21 cellular contexts compared by ENCODE assay signal in the genomic region with DNA sequence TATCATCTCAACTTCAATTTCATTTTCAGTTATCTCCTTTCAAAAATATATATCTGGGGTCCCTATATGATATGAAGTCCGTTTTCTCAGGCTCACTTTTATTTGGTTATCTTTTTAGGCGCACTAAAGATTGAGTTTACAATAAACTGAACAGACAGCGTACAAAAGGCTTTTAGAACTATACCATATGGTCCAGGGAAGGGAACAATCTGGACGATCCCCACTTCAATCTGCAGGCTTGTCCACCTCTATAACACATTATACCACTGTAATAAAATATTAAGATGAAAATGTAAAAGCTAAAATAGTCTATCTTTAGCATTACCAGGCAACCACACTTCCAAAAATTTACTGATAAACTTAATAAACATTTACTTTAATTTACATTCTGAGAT.
DNase-seq lines count a peak whose midpoint lies in the region; ATAC-seq and TF ChIP-seq lines count a peak whose summit lies in the region.
"Had no signal": no experiment of that assay in that cellular context is flagged by ENCODE, and none has a peak within 500 bp of the region (broad histone marks: within the 10 kb centered on the region; RNA-seq: fewer than 3 reads in every experiment).

No MANE protein-coding gene starts in this region.

- H3K27ac ChIP-seq in HCT116 (ENCODE audit: low read depth, low read length) (no peak overlapping the region), PC-9 (peak overlapping the region; percentile 45), epithelial cell of prostate (peak overlapping the region; percentile 34)
- H3K27ac ChIP-seq: cardiac muscle cell, tibial artery had no signal

- no peaks in the 10 kb centered on the region for H3F3A ChIP-seq in PC-9 (ENCODE audit: insufficient read depth, low read depth)

- H3K4me3 ChIP-seq in HCT116 (replicated peaks in 1 of 2; ENCODE audit: low read depth in 1 of 2, low read length in 2 of 2) (no peak overlapping the region), PC-9 (no peak overlapping the region)
- H3K4me3 ChIP-seq: cardiac muscle cell, tibial artery had no signal

- no peak overlapping the region for H3K4me2 ChIP-seq in HCT116 (ENCODE audit: low read length)
- H3K4me2 ChIP-seq in PC-9 = no peak overlapping the region

- no peaks in the 10 kb centered on the region for H3K9me2 ChIP-seq in HCT116 (ENCODE audit: insufficient read depth)
- H3K9me2 ChIP-seq in PC-9 (ENCODE audit: insufficient read depth) = no peaks in the 10 kb centered on the region

- POLR2A ChIA-PET in HCT116 (lab: Charles Lee) (no interaction called here), PC-9 (lab: Charles Lee; ENCODE audit: unreplicated experiment) (no interaction called here)

- H3K36me3 ChIP-seq in HCT116 (ENCODE audit: control insufficient read depth in 1 of 2, insufficient read depth in 2 of 2, low read length in 2 of 2) = no peaks in the 10 kb centered on the region
- H3K36me3 ChIP-seq in PC-9 (ENCODE audit: low read depth) = no peaks in the 10 kb centered on the region
- H3K36me3 ChIP-seq: cardiac muscle cell, tibial artery had no signal

- TF ChIP-seq CTCF in HCT116 (IDR thresholded peaks at IDR 0.05 in 2 of 3, conservative IDR thresholded peaks at IDR 0.05 in 1 of 3; ENCODE audit: borderline replicate concordance in 1 of 3, insufficient read depth in 1 of 3, low read depth in 2 of 3, low read length in 2 of 3) (no peak), PC-9 (conservative IDR thresholded peaks at IDR 0.05) (no peak)

- no peak for ATAC-seq in HCT116
- no peak for ATAC-seq in GM18517 (IDR thresholded peaks at IDR 0.05; ENCODE audit: unreplicated experiment)
- no peak for ATAC-seq in GM21423 (IDR thresholded peaks at IDR 0.05; ENCODE audit: unreplicated experiment)

- RAD21 ChIA-PET in HCT116 (lab: Charles Lee; ENCODE audit: low non-redundant PET in 1 of 2, low total read pairs in 2 of 2, uncharacterized antibody in 2 of 2, unreplicated experiment in 2 of 2) = no interaction called here

- no peaks in the 10 kb centered on the region for H4K20me1 ChIP-seq in HCT116 (ENCODE audit: insufficient read depth)
- no peaks in the 10 kb centered on the region for H4K20me1 ChIP-seq in PC-9 (ENCODE audit: insufficient read depth)

- no peaks in the 10 kb centered on the region for H3K4me1 ChIP-seq in HCT116 (ENCODE audit: control insufficient read depth in 1 of 2, insufficient read depth in 2 of 2, low read length in 2 of 2)
- no peaks in the 10 kb centered on the region for H3K4me1 ChIP-seq in PC-9 (replicated peaks; ENCODE audit: insufficient read depth)

- CTCF ChIA-PET in HCT116 (lab: Charles Lee) (no interaction called here), PC-9 (lab: Charles Lee) (no interaction called here)

- H3K27me3 ChIP-seq in HCT116 (ENCODE audit: insufficient read depth, low read length) (no peaks in the 10 kb centered on the region), PC-9 (ENCODE audit: insufficient read depth, low read depth) (no peaks in the 10 kb centered on the region)
- H3K27me3 ChIP-seq: cardiac muscle cell, tibial artery had no signal

- no peak overlapping the region for H3K9ac ChIP-seq in HCT116 (ENCODE audit: low read length)

- H3K79me2 ChIP-seq in HCT116 (ENCODE audit: insufficient read depth, low read length) (no peaks in the 10 kb centered on the region), PC-9 (ENCODE audit: low read depth) (no peaks in the 10 kb centered on the region)

- H3K9me3 ChIP-seq in HCT116 (ENCODE audit: control insufficient read depth in 1 of 2, insufficient read depth in 1 of 2, low read depth in 1 of 2, low read length in 2 of 2) (no peaks in the 10 kb centered on the region), PC-9 (ENCODE audit: insufficient read depth, low read depth) (no peaks in the 10 kb centered on the region)
- H3K9me3 ChIP-seq: tibial artery had no signal

- TF ChIP-seq RAD21 in HCT116 (IDR thresholded peaks at IDR 0.05; ENCODE audit: low read depth) = no peak

- BruUV-seq in HCT116 (replicated peaks; lab: Mats Ljungman, UMichigan) (TSS peak; percentile 48), PC-9 (replicated peaks; lab: Mats Ljungman, UMichigan) (no TSS peak)

- no peak for TF ChIP-seq POLR2A in HCT116 (IDR thresholded peaks at IDR 0.05; ENCODE audit: borderline replicate concordance, extremely low read depth, insufficient read depth, insufficient read length)

- DNase-seq in DMS 273 (lab: John Stamatoyannopoulos, UW; ENCODE audit: unreplicated experiment) (peak; percentile 73), HCT116 (ENCODE audit: low read depth, low spot score) (no peak), PC-9 (no peak), epithelial cell of prostate (ENCODE audit: low read depth, low spot score) (no peak), NCI-H1048 (lab: John Stamatoyannopoulos, UW) (no peak)
- DNase-seq: activated CD4-positive, alpha-beta T cell treated with anti-CD3 and anti-CD28 coated beads for 36 hours; activated effector memory CD4-positive, alpha-beta T cell treated with Interleukin-2 at 50 U/mL for 16 hours; DMS79 treated with DMSO at 0.1 percent for 48 hours; GOT3; head of caudate nucleus; naive B cell; NCI-H1417; retina; Right ventricle myocardium superior; stimulated activated CD4-positive, alpha-beta T cell treated with anti-CD3 and anti-CD28 coated beads, Interleukin-2, amount 100 ng/mL, for 48 hours; stimulated activated naive CD4-positive, alpha-beta T cell treated with Interleukin-2 at 50 U/mL for 16 hours; SW 1271; tibial artery had no signal

- no peak overlapping the region for H2AFZ ChIP-seq in HCT116 (ENCODE audit: low read depth, low read length, poor library complexity, severe bottlenecking)
- H2AFZ ChIP-seq in PC-9 = no peak overlapping the region

- intact Hi-C loops in HCT116 (cut with micrococcal nuclease) (no loop called here), PC-9 (cut with micrococcal nuclease; ENCODE audit: unreplicated experiment) (no loop called here)

TF ChIP-seq in HCT116, 20 proteins besides CTCF, POLR2A, EP300 and RAD21 (continues in another document):
- no peak for TF ChIP-seq EZH2phosphoT487 (IDR thresholded peaks at IDR 0.05; ENCODE audit: borderline replicate concordance)
- no peak for TF ChIP-seq MAX (IDR thresholded peaks at IDR 0.05)
- no peak for TF ChIP-seq SP1 (IDR thresholded peaks at IDR 0.05; ENCODE audit: low read depth)
- no peak for TF ChIP-seq EZH2 (IDR thresholded peaks at IDR 0.05)
- TF ChIP-seq, protein P1, sequence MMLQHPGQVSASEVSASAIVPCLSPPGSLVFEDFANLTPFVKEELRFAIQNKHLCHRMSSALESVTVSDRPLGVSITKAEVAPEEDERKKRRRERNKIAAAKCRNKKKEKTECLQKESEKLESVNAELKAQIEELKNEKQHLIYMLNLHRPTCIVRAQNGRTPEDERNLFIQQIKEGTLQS (IDR thresholded peaks at IDR 0.05) = no peak
- TF ChIP-seq JUND (IDR thresholded peaks at IDR 0.05) = no peak
- TF ChIP-seq ZNF274 (IDR thresholded peaks at IDR 0.05; ENCODE audit: low read depth, low read length) = no peak
- TF ChIP-seq CEBPB (IDR thresholded peaks at IDR 0.05; ENCODE audit: low read depth) = no peak
- TF ChIP-seq TCF7L2 (IDR thresholded peaks at IDR 0.05; ENCODE audit: borderline replicate concordance, extremely low read depth, insufficient read depth, insufficient read length) = no peak
- TF ChIP-seq YY1 (IDR thresholded peaks at IDR 0.05; ENCODE audit: extremely low read depth, insufficient replicate concordance, low read depth, low read length) = no peak
- TF ChIP-seq, protein P2, sequence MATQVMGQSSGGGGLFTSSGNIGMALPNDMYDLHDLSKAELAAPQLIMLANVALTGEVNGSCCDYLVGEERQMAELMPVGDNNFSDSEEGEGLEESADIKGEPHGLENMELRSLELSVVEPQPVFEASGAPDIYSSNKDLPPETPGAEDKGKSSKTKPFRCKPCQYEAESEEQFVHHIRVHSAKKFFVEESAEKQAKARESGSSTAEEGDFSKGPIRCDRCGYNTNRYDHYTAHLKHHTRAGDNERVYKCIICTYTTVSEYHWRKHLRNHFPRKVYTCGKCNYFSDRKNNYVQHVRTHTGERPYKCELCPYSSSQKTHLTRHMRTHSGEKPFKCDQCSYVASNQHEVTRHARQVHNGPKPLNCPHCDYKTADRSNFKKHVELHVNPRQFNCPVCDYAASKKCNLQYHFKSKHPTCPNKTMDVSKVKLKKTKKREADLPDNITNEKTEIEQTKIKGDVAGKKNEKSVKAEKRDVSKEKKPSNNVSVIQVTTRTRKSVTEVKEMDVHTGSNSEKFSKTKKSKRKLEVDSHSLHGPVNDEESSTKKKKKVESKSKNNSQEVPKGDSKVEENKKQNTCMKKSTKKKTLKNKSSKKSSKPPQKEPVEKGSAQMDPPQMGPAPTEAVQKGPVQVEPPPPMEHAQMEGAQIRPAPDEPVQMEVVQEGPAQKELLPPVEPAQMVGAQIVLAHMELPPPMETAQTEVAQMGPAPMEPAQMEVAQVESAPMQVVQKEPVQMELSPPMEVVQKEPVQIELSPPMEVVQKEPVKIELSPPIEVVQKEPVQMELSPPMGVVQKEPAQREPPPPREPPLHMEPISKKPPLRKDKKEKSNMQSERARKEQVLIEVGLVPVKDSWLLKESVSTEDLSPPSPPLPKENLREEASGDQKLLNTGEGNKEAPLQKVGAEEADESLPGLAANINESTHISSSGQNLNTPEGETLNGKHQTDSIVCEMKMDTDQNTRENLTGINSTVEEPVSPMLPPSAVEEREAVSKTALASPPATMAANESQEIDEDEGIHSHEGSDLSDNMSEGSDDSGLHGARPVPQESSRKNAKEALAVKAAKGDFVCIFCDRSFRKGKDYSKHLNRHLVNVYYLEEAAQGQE (IDR thresholded peaks at IDR 0.05; ENCODE audit: low read depth) = no peak
- no peak for TF ChIP-seq ZFX (IDR thresholded peaks at IDR 0.05)
- TF ChIP-seq SIN3A (IDR thresholded peaks at IDR 0.05; ENCODE audit: low read depth) = no peak
- TF ChIP-seq, protein P3, sequence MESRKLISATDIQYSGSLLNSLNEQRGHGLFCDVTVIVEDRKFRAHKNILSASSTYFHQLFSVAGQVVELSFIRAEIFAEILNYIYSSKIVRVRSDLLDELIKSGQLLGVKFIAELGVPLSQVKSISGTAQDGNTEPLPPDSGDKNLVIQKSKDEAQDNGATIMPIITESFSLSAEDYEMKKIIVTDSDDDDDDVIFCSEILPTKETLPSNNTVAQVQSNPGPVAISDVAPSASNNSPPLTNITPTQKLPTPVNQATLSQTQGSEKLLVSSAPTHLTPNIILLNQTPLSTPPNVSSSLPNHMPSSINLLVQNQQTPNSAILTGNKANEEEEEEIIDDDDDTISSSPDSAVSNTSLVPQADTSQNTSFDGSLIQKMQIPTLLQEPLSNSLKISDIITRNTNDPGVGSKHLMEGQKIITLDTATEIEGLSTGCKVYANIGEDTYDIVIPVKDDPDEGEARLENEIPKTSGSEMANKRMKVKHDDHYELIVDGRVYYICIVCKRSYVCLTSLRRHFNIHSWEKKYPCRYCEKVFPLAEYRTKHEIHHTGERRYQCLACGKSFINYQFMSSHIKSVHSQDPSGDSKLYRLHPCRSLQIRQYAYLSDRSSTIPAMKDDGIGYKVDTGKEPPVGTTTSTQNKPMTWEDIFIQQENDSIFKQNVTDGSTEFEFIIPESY (IDR thresholded peaks at IDR 0.05; ENCODE audit: extremely low read depth, insufficient replicate concordance, low read length) = no peak
